8 cellular contexts compared by ENCODE assay signal in genomic region chr12:118135788-118136558, GRCh38. TPM values are rescaled to one million over a fixed set of nuclear protein-coding genes. Genes with fewer than 3 reads are reported as not detected.
A peak's percentile ranks its signal among the peaks of the same experiment; 100 is the strongest.
DNase-seq lines count a peak whose midpoint lies in the region; FAIRE-seq and TF ChIP-seq lines count a peak whose summit lies in the region.

Gene PEBP1, plus strand, starts transcription at chr12:118136124. Its CDS starts 86 bp downstream, at chr12:118136210.

- H3K9ac ChIP-seq in ES-I3 (ENCODE audit: low read depth, low read length) = peak within 1 kb of the TSS; percentile 99
- peak within 1 kb of the TSS; percentile 91 for H3K9ac ChIP-seq in Loucy (ENCODE audit: low read depth, low read length, poor library complexity, severe bottlenecking)

- H3K4me2 ChIP-seq in Loucy (ENCODE audit: low read depth, low read length, poor library complexity, severe bottlenecking) = peak within 1 kb of the TSS; percentile 93

- H3K27ac Mint-ChIP-seq in neural crest cell (ENCODE audit: unreplicated experiment) = peak within 1 kb of the TSS; percentile 98

- DNase-seq in H54 (ENCODE audit: insufficient read length, low spot score) = peak; percentile 96
- DNase-seq in SIG-M5 treated with dmso at 0.1 percent for 504 hours (lab: John Stamatoyannopoulos, UW; ENCODE audit: unreplicated experiment) = peak; percentile 95
- DNase-seq in activated gamma-delta T cell treated with Interleukin-2 at 50 U/mL for 16 hours = peak; percentile 89
- DNase-seq in fibroblast of villous mesenchyme (ENCODE audit: low read depth) = peak; percentile 93
- peak; percentile 86 for DNase-seq in neural crest cell (ENCODE audit: low read depth, low spot score)
- DNase-seq in stomach = peak; percentile 96

- peak within 1 kb of the TSS; percentile 93 for H2AFZ ChIP-seq in Loucy (ENCODE audit: low read length)

- 0 to 1% (median 0%) methylated on average over 16 to 70 of the region's 70 CpGs for WGBS in stomach, 5 donors

- TF ChIP-seq POLR2A in H54 (IDR thresholded peaks at IDR 0.05; ENCODE audit: low read depth, low read length) = peak; percentile 96
- peak in 1 of 4 donors; percentile 74 for TF ChIP-seq POLR2A in stomach (IDR thresholded peaks at IDR 0.05)

- H3K9me3 ChIP-seq in ES-I3 (ENCODE audit: control insufficient read depth, insufficient read depth, low read length) = no peaks in the 10 kb centered on the region
- H3K9me3 ChIP-seq in Loucy (ENCODE audit: insufficient read depth, low read depth, low read length) = no peaks in the 10 kb centered on the region
- H3K9me3 ChIP-seq in stomach = no peaks in the 10 kb centered on the region

- intact Hi-C loops in stomach (cut with DNase I; ENCODE audit: low total_unique reads) = no loop called here

- FAIRE-seq in H54 (lab: Jason Lieb, UNC) = peak; percentile 23

- peaks cover 13% of the 10 kb centered on the region for H3K36me3 Mint-ChIP-seq in neural crest cell (ENCODE audit: low read depth)

- TF ChIP-seq CTCF in Loucy (conservative IDR thresholded peaks at IDR 0.05; ENCODE audit: low read length) (no peak), fibroblast of villous mesenchyme (IDR thresholded peaks at IDR 0.05; ENCODE audit: insufficient read depth, low read depth, low read length) (no peak), neural crest cell (conservative IDR thresholded peaks at IDR 0.05) (no peak), stomach (IDR thresholded peaks at IDR 0.05) (no peak)

- no peaks in the 10 kb centered on the region for H3K27me3 Mint-ChIP-seq in neural crest cell (ENCODE audit: low read depth)

- H3K27me3 ChIP-seq in Loucy (ENCODE audit: insufficient read depth, low read length, poor library complexity, severe bottlenecking) = no peaks in the 10 kb centered on the region
- H3K27me3 ChIP-seq in stomach = no peaks in the 10 kb centered on the region

- peaks cover 36% of the 10 kb centered on the region for H3K4me1 Mint-ChIP-seq in neural crest cell

- peaks cover 15% of the 10 kb centered on the region; the same call in 1 of the 2 replicates for H3K36me3 ChIP-seq in ES-I3 (ENCODE audit: insufficient read depth, low read length)
- H3K36me3 ChIP-seq in Loucy (ENCODE audit: insufficient read depth, low read length) = peaks cover 7% of the 10 kb centered on the region; the same call in 1 of the 2 replicates
- peaks cover 26 to 32% (median 31%) of the 10 kb centered on the region in 4 donors for H3K36me3 ChIP-seq in stomach

- H3K4me3 Mint-ChIP-seq in neural crest cell = peak within 1 kb of the TSS; percentile 94

- H3K27ac ChIP-seq in stomach = peak within 1 kb of the TSS; percentile 85 to 92 (median 89)

- peaks cover 24% of the 10 kb centered on the region for H3K79me2 ChIP-seq in Loucy (ENCODE audit: insufficient read depth, low read length)

- no peaks in the 10 kb centered on the region for H3K9me3 Mint-ChIP-seq in neural crest cell

- H3K4me3 ChIP-seq in Loucy (ENCODE audit: low read length, poor library complexity, severe bottlenecking) (peak within 1 kb of the TSS; percentile 85), fibroblast of villous mesenchyme (ENCODE audit: low read depth, low read length) (peak within 1 kb of the TSS; percentile 87), stomach (peak within 1 kb of the TSS; percentile 87 to 94 (median 88))

- TF ChIP-seq EP300 in stomach (IDR thresholded peaks at IDR 0.05) = no peak

- H3K4me1 ChIP-seq in ES-I3 (ENCODE audit: insufficient read depth, low read length) = no peaks in the 10 kb centered on the region; the same call in 1 of the 2 replicates
- H3K4me1 ChIP-seq in Loucy (ENCODE audit: insufficient read depth, low read length, poor library complexity, severe bottlenecking) = peaks cover 22% of the 10 kb centered on the region
- peaks cover 22 to 61% (median 48%) of the 10 kb centered on the region in 4 donors for H3K4me1 ChIP-seq in stomach

- H4K20me1 ChIP-seq in Loucy (ENCODE audit: insufficient read depth, low read length, poor library complexity, severe bottlenecking) = no peaks in the 10 kb centered on the region

- H3F3A ChIP-seq in Loucy (ENCODE audit: low read depth) = no peaks in the 10 kb centered on the region

- H3K9me2 ChIP-seq in Loucy (replicated peaks; ENCODE audit: low read depth, low read length) = no peaks in the 10 kb centered on the region

RNA-seq across cellular contexts. Expression of gene PEBP1, which starts in this region (rescaled TPM):
- 155 and 156 TPM in 2 replicates for total RNA-seq in fibroblast of villous mesenchyme
- 305 and 317 TPM in 2 replicates for total RNA-seq in neural crest cell
- total RNA-seq in stomach = 100 to 1,000 TPM; 105 to 274 (median 165) TPM
- polyA plus RNA-seq in stomach = 100 to 1,000 TPM; 221 to 303 (median 223) TPM

Comparison
In these comparisons a context has a peak if more than half of its experiments do, and no peak if none do; other contexts are left out.
1. Peak in every context shown above with its lines: DNase-seq, H3K4me3 ChIP-seq and H3K27ac ChIP-seq.